ENCODE assay signal across 8 cellular contexts in the genomic region with DNA sequence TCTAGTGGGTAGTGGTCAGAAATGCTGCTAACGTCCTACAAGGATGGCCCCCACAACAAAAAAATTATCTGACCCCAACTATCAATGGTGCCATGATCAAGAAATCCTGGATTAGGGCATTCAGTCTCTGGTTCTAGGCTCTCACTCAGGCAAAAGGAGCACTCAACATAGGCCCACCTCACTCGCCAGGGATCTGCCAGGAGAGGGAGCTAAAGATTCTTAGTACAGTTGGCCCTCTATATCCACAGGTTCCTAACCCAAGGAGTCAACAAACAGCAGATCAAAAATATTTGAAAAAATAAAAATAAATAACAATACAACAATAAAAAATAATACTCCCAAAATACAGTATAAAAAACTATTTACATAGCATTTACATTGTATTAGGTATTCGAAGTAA. TPM values are rescaled to one million over a fixed set of nuclear protein-coding genes. Genes with fewer than 3 reads are reported as not detected.
DNase-seq lines count a peak whose midpoint lies in the region; ATAC-seq and TF ChIP-seq lines count a peak whose summit lies in the region.

No MANE protein-coding gene starts in this region.

- H3K27me3 Mint-ChIP-seq in activated CD4-positive, alpha-beta T cell treated with anti-CD3 and anti-CD28 coated beads, Interleukin-2, amount 10 ng/mL, durations not matched to agents 7 days and 5 days, result no peaks in the 10 kb centered on the region
- H3K27me3 Mint-ChIP-seq in activated naive CD8-positive, alpha-beta T cell treated with anti-CD3 and anti-CD28 coated beads, Interleukin-2, amount 10 ng/mL, durations not matched to agents 7 days and 5 days, result peaks cover 2% of the 10 kb centered on the region

- CTCF ChIA-PET in activated CD4-positive, alpha-beta T cell treated with anti-CD3 and anti-CD28 coated beads, Interleukin-2, amount 10 ng/mL, durations not matched to agents 7 days and 5 days (lab: Charles Lee), result interaction anchor here (1.1 to 3.7 kb wide), 3 partner anchors 9 to 67 kb away, joined by 3 to 39 read pairs (median 4); no protein-coding TSS in a partner anchor

- H3K4me3 ChIP-seq in liver (ENCODE audit: low read depth in 1 of 3, low read length in 3 of 3), result no peak overlapping the region

- no peaks in the 10 kb centered on the region for H3K36me3 ChIP-seq in liver (ENCODE audit: control insufficient read depth in 4 of 4, insufficient read depth in 3 of 4, low read depth in 1 of 4, low read length in 3 of 4)

- TF ChIP-seq RAD21 in liver (IDR thresholded peaks at IDR 0.05), result peak; percentile 78 to 79

- no peaks in the 10 kb centered on the region for H3K36me3 Mint-ChIP-seq in activated CD4-positive, alpha-beta T cell treated with anti-CD3 and anti-CD28 coated beads, Interleukin-2, amount 10 ng/mL, durations not matched to agents 7 days and 5 days (ENCODE audit: low read depth)
- H3K36me3 Mint-ChIP-seq in activated naive CD8-positive, alpha-beta T cell treated with anti-CD3 and anti-CD28 coated beads, Interleukin-2, amount 10 ng/mL, durations not matched to agents 7 days and 5 days, result no peaks in the 10 kb centered on the region

- H3K27ac ChIP-seq in liver (ENCODE audit: low read depth in 1 of 2, low read length in 2 of 2), result no peak overlapping the region

- POLR2A ChIA-PET in activated CD4-positive, alpha-beta T cell treated with anti-CD3 and anti-CD28 coated beads, Interleukin-2, amount 10 ng/mL, durations not matched to agents 7 days and 5 days (lab: Charles Lee), result interaction anchor here (0.8 kb wide), 1 partner anchor 96 kb away, joined by 3 read pairs; no protein-coding TSS in a partner anchor
- POLR2A ChIA-PET in activated naive CD8-positive, alpha-beta T cell treated with anti-CD3 and anti-CD28 coated beads, Interleukin-2, amount 10 ng/mL, durations not matched to agents 7 days and 5 days (lab: Charles Lee), result no interaction called here

- peak; percentile 34 for DNase-seq in activated CD4-positive, alpha-beta T cell treated with anti-CD3 and anti-CD28 coated beads, Interleukin-2, amount 10 ng/mL, durations not matched to agents 7 days and 5 days
- DNase-seq in activated CD4-positive, alpha-beta T cell treated with anti-CD3 and anti-CD28 coated beads for 4 hours, result no peak
- peak; percentile 28 for DNase-seq in MV-4-11 (lab: John Stamatoyannopoulos, UW)
- no peak for DNase-seq in activated naive CD8-positive, alpha-beta T cell treated with anti-CD3 and anti-CD28 coated beads, Interleukin-2, amount 10 ng/mL, durations not matched to agents 7 days and 5 days
- no peak for DNase-seq in activated CD4-positive, CD25-positive, alpha-beta regulatory T cell (lab: John Stamatoyannopoulos, UW)

- peaks cover 6% of the 10 kb centered on the region for H3K4me1 Mint-ChIP-seq in activated CD4-positive, alpha-beta T cell treated with anti-CD3 and anti-CD28 coated beads, Interleukin-2, amount 10 ng/mL, durations not matched to agents 7 days and 5 days
- peaks cover 3% of the 10 kb centered on the region for H3K4me1 Mint-ChIP-seq in activated naive CD8-positive, alpha-beta T cell treated with anti-CD3 and anti-CD28 coated beads, Interleukin-2, amount 10 ng/mL, durations not matched to agents 7 days and 5 days

- H3K4me3 Mint-ChIP-seq in activated CD4-positive, alpha-beta T cell treated with anti-CD3 and anti-CD28 coated beads, Interleukin-2, amount 10 ng/mL, durations not matched to agents 7 days and 5 days, result no peak overlapping the region
- H3K4me3 Mint-ChIP-seq in activated naive CD8-positive, alpha-beta T cell treated with anti-CD3 and anti-CD28 coated beads, Interleukin-2, amount 10 ng/mL, durations not matched to agents 7 days and 5 days, result no peak overlapping the region

- H3K4me1 ChIP-seq in liver (ENCODE audit: control insufficient read depth in 4 of 4, insufficient read depth in 4 of 4, low read length in 3 of 4), result peaks cover 0 to 10% (median 6%) of the 10 kb centered on the region in 4 donors

- TF ChIP-seq CTCF in liver (IDR thresholded peaks at IDR 0.05; ENCODE audit: low read depth, low read length, missing input control), result peak; percentile 51

- ATAC-seq in activated naive CD8-positive, alpha-beta T cell treated with anti-CD3 and anti-CD28 coated beads, Interleukin-2, amount 10 ng/mL, durations not matched to agents 7 days and 5 days (ENCODE audit: low read depth), result no peak
- no peak for ATAC-seq in HG03196 (IDR thresholded peaks at IDR 0.05; ENCODE audit: unreplicated experiment)
- ATAC-seq in HG02884 (IDR thresholded peaks at IDR 0.05; ENCODE audit: unreplicated experiment), result no peak

- H3K9me3 ChIP-seq in liver (ENCODE audit: control insufficient read depth in 4 of 4, low read length in 3 of 4), result no peaks in the 10 kb centered on the region

- H3K27ac Mint-ChIP-seq in activated CD4-positive, alpha-beta T cell treated with anti-CD3 and anti-CD28 coated beads, Interleukin-2, amount 10 ng/mL, durations not matched to agents 7 days and 5 days, result no peak overlapping the region
- peak overlapping the region; percentile 13 for H3K27ac Mint-ChIP-seq in activated naive CD8-positive, alpha-beta T cell treated with anti-CD3 and anti-CD28 coated beads, Interleukin-2, amount 10 ng/mL, durations not matched to agents 7 days and 5 days

- WGBS in liver, result 75% methylated on average over 3 of the region's 3 CpGs

- H3K9ac ChIP-seq in liver (ENCODE audit: low read depth in 1 of 2, low read length in 2 of 2), result no peak overlapping the region

- H3K9me3 Mint-ChIP-seq in activated CD4-positive, alpha-beta T cell treated with anti-CD3 and anti-CD28 coated beads, Interleukin-2, amount 10 ng/mL, durations not matched to agents 7 days and 5 days, result no peaks in the 10 kb centered on the region
- no peaks in the 10 kb centered on the region for H3K9me3 Mint-ChIP-seq in activated naive CD8-positive, alpha-beta T cell treated with anti-CD3 and anti-CD28 coated beads, Interleukin-2, amount 10 ng/mL, durations not matched to agents 7 days and 5 days

- no peaks in the 10 kb centered on the region for H3K27me3 ChIP-seq in liver (ENCODE audit: control insufficient read depth in 4 of 4, insufficient read depth in 4 of 4, low read length in 3 of 4)

TF ChIP-seq in liver, 16 proteins besides CTCF, POLR2A, EP300 and RAD21 (continues in another document):
- TF ChIP-seq JUND (IDR thresholded peaks at IDR 0.05) (no peak), EGR1 (IDR thresholded peaks at IDR 0.05; ENCODE audit: low read depth in 2 of 2) (no peak), NR2F2 (IDR thresholded peaks at IDR 0.05) (no peak), TAF1 (conservative IDR thresholded peaks at IDR 0.05) (no peak), HNF4A (conservative IDR thresholded peaks at IDR 0.05) (no peak), FOXA1 (IDR thresholded peaks at IDR 0.05) (no peak), YY1 (IDR thresholded peaks at IDR 0.05) (no peak), GABPA (IDR thresholded peaks at IDR 0.05 in 1 of 2, conservative IDR thresholded peaks at IDR 0.05 in 1 of 2) (no peak)
- TF ChIP-seq, protein P1, sequence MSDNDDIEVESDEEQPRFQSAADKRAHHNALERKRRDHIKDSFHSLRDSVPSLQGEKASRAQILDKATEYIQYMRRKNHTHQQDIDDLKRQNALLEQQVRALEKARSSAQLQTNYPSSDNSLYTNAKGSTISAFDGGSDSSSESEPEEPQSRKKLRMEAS (IDR thresholded peaks at IDR 0.05), result no peak
- TF ChIP-seq, protein P2, sequence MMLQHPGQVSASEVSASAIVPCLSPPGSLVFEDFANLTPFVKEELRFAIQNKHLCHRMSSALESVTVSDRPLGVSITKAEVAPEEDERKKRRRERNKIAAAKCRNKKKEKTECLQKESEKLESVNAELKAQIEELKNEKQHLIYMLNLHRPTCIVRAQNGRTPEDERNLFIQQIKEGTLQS (IDR thresholded peaks at IDR 0.05), result no peak
- TF ChIP-seq, protein P3, sequence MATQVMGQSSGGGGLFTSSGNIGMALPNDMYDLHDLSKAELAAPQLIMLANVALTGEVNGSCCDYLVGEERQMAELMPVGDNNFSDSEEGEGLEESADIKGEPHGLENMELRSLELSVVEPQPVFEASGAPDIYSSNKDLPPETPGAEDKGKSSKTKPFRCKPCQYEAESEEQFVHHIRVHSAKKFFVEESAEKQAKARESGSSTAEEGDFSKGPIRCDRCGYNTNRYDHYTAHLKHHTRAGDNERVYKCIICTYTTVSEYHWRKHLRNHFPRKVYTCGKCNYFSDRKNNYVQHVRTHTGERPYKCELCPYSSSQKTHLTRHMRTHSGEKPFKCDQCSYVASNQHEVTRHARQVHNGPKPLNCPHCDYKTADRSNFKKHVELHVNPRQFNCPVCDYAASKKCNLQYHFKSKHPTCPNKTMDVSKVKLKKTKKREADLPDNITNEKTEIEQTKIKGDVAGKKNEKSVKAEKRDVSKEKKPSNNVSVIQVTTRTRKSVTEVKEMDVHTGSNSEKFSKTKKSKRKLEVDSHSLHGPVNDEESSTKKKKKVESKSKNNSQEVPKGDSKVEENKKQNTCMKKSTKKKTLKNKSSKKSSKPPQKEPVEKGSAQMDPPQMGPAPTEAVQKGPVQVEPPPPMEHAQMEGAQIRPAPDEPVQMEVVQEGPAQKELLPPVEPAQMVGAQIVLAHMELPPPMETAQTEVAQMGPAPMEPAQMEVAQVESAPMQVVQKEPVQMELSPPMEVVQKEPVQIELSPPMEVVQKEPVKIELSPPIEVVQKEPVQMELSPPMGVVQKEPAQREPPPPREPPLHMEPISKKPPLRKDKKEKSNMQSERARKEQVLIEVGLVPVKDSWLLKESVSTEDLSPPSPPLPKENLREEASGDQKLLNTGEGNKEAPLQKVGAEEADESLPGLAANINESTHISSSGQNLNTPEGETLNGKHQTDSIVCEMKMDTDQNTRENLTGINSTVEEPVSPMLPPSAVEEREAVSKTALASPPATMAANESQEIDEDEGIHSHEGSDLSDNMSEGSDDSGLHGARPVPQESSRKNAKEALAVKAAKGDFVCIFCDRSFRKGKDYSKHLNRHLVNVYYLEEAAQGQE (IDR thresholded peaks at IDR 0.05), result no peak

RNA-seq across cellular contexts. Expression of a gene that starts 10.0 kb away (rescaled TPM):
- total RNA-seq in activated CD4-positive, alpha-beta T cell treated with anti-CD3 and anti-CD28 coated beads, Interleukin-2, amount 10 ng/mL, durations not matched to agents 7 days and 5 days, result 1 to 10 TPM; 3.0 to 4.3 TPM
- total RNA-seq in activated naive CD8-positive, alpha-beta T cell treated with anti-CD3 and anti-CD28 coated beads, Interleukin-2, amount 10 ng/mL, durations not matched to agents 7 days and 5 days, result 1 to 10 TPM; 3.6 to 6.6 TPM
- under 1 TPM; 0.42 to 0.50 TPM for total RNA-seq in liver
- polyA plus RNA-seq in liver, result under 1 TPM; 0.12 to 0.15 TPM

RNA-seq across cellular contexts. Expression of a gene that starts 46.9 kb away (rescaled TPM):
- total RNA-seq in activated CD4-positive, alpha-beta T cell treated with anti-CD3 and anti-CD28 coated beads, Interleukin-2, amount 10 ng/mL, durations not matched to agents 7 days and 5 days, result 100 to 1,000 TPM; 106 to 132 TPM
- total RNA-seq in activated naive CD8-positive, alpha-beta T cell treated with anti-CD3 and anti-CD28 coated beads, Interleukin-2, amount 10 ng/mL, durations not matched to agents 7 days and 5 days, result 100 to 1,000 TPM; 111 to 113 TPM
- total RNA-seq in liver, result 10 to 100 TPM; 34.8 to 40.9 TPM
- polyA plus RNA-seq in liver, result 10 to 100 TPM; 29.7 to 32.1 TPM

Comparison
In these comparisons a context has a peak if more than half of its experiments do, and no peak if none do; other contexts are left out.
1. DNase-seq: peak in activated CD4-positive, alpha-beta T cell treated with anti-CD3 and anti-CD28 coated beads, Interleukin-2, amount 10 ng/mL, durations not matched to agents 7 days and 5 days (single experiment) and MV-4-11 (single experiment); none in activated CD4-positive, alpha-beta T cell treated with anti-CD3 and anti-CD28 coated beads for 4 hours (0 of 2), activated naive CD8-positive, alpha-beta T cell treated with anti-CD3 and anti-CD28 coated beads, Interleukin-2, amount 10 ng/mL, durations not matched to agents 7 days and 5 days (single experiment) and activated CD4-positive, CD25-positive, alpha-beta regulatory T cell (0 of 4).